ENCODE assay signal across 26 cellular contexts in the genomic region with DNA sequence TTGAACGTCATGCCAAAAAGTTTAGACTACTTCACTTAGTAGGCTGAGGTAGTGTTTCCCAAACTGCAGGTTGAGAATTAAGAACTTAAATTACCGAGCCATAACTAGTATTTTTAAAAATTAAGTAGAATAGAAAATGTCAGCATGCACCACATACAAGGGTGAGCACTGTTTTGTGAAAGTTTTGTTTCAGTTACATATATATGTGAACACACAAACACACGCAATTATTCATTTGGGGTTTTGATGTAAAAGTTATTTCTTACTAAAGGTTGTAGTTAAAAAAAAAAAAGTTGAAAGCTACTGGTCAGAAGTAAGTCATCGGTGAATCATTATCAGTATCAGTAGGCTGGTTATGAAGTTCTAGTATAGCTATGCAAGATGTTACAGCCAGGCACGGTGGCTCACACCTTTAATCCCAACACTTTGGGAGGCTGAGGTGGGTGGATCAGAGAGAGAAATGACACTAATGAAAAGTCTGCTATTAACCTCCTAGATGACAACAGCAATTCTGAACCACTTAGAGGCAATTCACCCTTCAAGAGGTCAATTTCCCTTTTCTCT. TPM values are rescaled to one million over a fixed set of nuclear protein-coding genes. Genes with fewer than 3 reads are reported as not detected.
DNase-seq lines count a peak whose midpoint lies in the region; ATAC-seq and FAIRE-seq lines count a peak whose summit lies in the region.
"Had no signal": no experiment of that assay in that cellular context is flagged by ENCODE, and none has a peak within 500 bp of the region (broad histone marks: within the 10 kb centered on the region; RNA-seq: fewer than 3 reads in every experiment).

No MANE protein-coding gene starts in this region.

- H3K18ac ChIP-seq in mesenchymal stem cell (ENCODE audit: low read depth in 1 of 2, low read length in 2 of 2): no peak overlapping the region

- H3K4ac ChIP-seq in mesenchymal stem cell (ENCODE audit: low read depth in 1 of 2, low read length in 2 of 2): no peak overlapping the region

- no peak overlapping the region for H4K91ac ChIP-seq in mesenchymal stem cell (ENCODE audit: low read length)

- H2BK5ac ChIP-seq in mesenchymal stem cell (ENCODE audit: low read depth, low read length, poor library complexity, severe bottlenecking): no peak overlapping the region

- H3K9me3 Mint-ChIP-seq in activated T-cell treated with anti-CD3 and anti-CD28 coated beads, Interleukin-2, amount 50 U/mL, for 24 hours: no peaks in the 10 kb centered on the region
- H3K9me3 Mint-ChIP-seq in activated T-cell treated with anti-CD3 and anti-CD28 coated beads, Interleukin-2, amount 50 U/mL, for 72 hours: no peaks in the 10 kb centered on the region
- H3K9me3 Mint-ChIP-seq in T-cell: no peaks in the 10 kb centered on the region
- H3K9me3 Mint-ChIP-seq: activated naive CD4-positive, alpha-beta T cell treated with anti-CD3 and anti-CD28 coated beads, Interleukin-2, amount 10 ng/mL, durations not matched to agents 7 days and 5 days; naive B cell had no signal

- no peak for DNase-seq in activated T-cell treated with anti-CD3 and anti-CD28 coated beads, Interleukin-2, amount 50 U/mL, for 24 hours
- no peak for DNase-seq in activated T-cell treated with anti-CD3 and anti-CD28 coated beads for 4 hours
- no peak for DNase-seq in GM18507 (ENCODE audit: extremely low spot score, insufficient read length, low read depth)
- DNase-seq in activated T-cell treated with anti-CD3 and anti-CD28 coated beads, Interleukin-2, amount 50 U/mL, for 72 hours: no peak
- no peak for DNase-seq in mesenchymal stem cell
- no peak for DNase-seq in T-cell
- no peak for DNase-seq in glomerular visceral epithelial cell (ENCODE audit: extremely low spot score)
- no peak for DNase-seq in anterior cingulate cortex (lab: John Stamatoyannopoulos, UW)
- DNase-seq: activated naive CD4-positive, alpha-beta T cell treated with anti-CD3 and anti-CD28 coated beads, Interleukin-2, amount 10 ng/mL, durations not matched to agents 7 days and 5 days; cortex of kidney; DMS 273 treated with DMSO at 0.1 percent for 48 hours; H7; hippocampal formation; islet precursor cell; naive B cell; NCI-H1436 treated with DMSO at 0.1 percent for 48 hours; PC-9; substantia nigra; uterus had no signal

- no peak overlapping the region for H3K4me3 ChIP-seq in mesenchymal stem cell (ENCODE audit: insufficient read depth in 1 of 2, low read depth in 1 of 2, low read length in 2 of 2)
- H3K4me3 ChIP-seq: PC-9, uterus had no signal

- peaks cover 3% of the 10 kb centered on the region for H3K4me1 ChIP-seq in mesenchymal stem cell (ENCODE audit: control insufficient read depth, insufficient read depth, low read depth, low read length)
- H3K4me1 ChIP-seq: parathyroid adenoma, uterus had no signal

- H3K23ac ChIP-seq in mesenchymal stem cell (ENCODE audit: low read length in 2 of 2): no peak overlapping the region

- H3K27me3 ChIP-seq in mesenchymal stem cell (ENCODE audit: control insufficient read depth in 1 of 2, insufficient read depth in 1 of 2, low read length in 2 of 2): no peaks in the 10 kb centered on the region
- H3K27me3 ChIP-seq: uterus had no signal

- peaks cover 20% of the 10 kb centered on the region for H3K79me1 ChIP-seq in mesenchymal stem cell (replicated peaks; ENCODE audit: low read length, poor library complexity, severe bottlenecking)

- POLR2A ChIA-PET in T-cell (lab: Charles Lee): interaction anchor here (0.5 to 0.6 kb wide), 2 partner anchors 9 to 706 kb away, joined by 3 to 8 read pairs; no protein-coding TSS in a partner anchor

- no peaks in the 10 kb centered on the region for H3K27me3 Mint-ChIP-seq in activated T-cell treated with anti-CD3 and anti-CD28 coated beads, Interleukin-2, amount 50 U/mL, for 24 hours
- no peaks in the 10 kb centered on the region for H3K27me3 Mint-ChIP-seq in activated T-cell treated with anti-CD3 and anti-CD28 coated beads, Interleukin-2, amount 50 U/mL, for 72 hours (ENCODE audit: low read depth)
- no peaks in the 10 kb centered on the region for H3K27me3 Mint-ChIP-seq in T-cell
- H3K27me3 Mint-ChIP-seq: activated naive CD4-positive, alpha-beta T cell treated with anti-CD3 and anti-CD28 coated beads, Interleukin-2, amount 10 ng/mL, durations not matched to agents 7 days and 5 days; brain; naive B cell had no signal

- H3K14ac ChIP-seq in mesenchymal stem cell (ENCODE audit: low read length in 2 of 2): no peak overlapping the region

- FAIRE-seq in GM18507 (lab: Jason Lieb, UNC): peak; percentile 35
- FAIRE-seq: G401.6, GM19239 had no signal

- peak; percentile 54 to 73 for ATAC-seq in activated T-cell treated with anti-CD3 and anti-CD28 coated beads, Interleukin-2, amount 50 U/mL, for 72 hours (replicated peaks in 1 of 2)
- no peak for ATAC-seq in T-cell (replicated peaks in 1 of 4)

- no peak overlapping the region for H3K4me2 ChIP-seq in mesenchymal stem cell (ENCODE audit: low read length, poor library complexity, severe bottlenecking)
- H3K4me2 ChIP-seq: PC-9 had no signal

- H3K36me3 Mint-ChIP-seq in activated T-cell treated with anti-CD3 and anti-CD28 coated beads, Interleukin-2, amount 50 U/mL, for 24 hours (ENCODE audit: low read depth): peaks cover 7% of the 10 kb centered on the region
- H3K36me3 Mint-ChIP-seq in activated T-cell treated with anti-CD3 and anti-CD28 coated beads, Interleukin-2, amount 50 U/mL, for 72 hours (ENCODE audit: insufficient read depth in 2 of 2): no peaks in the 10 kb centered on the region
- peaks cover 13% of the 10 kb centered on the region for H3K36me3 Mint-ChIP-seq in T-cell
- H3K36me3 Mint-ChIP-seq: naive B cell had no signal

- no peak overlapping the region for H3K9ac ChIP-seq in mesenchymal stem cell (ENCODE audit: low read length)
- H3K9ac ChIP-seq: parathyroid adenoma had no signal

- H4K8ac ChIP-seq in mesenchymal stem cell (ENCODE audit: low read length): no peak overlapping the region

- H3K27ac ChIP-seq in mesenchymal stem cell (ENCODE audit: low read length, poor library complexity, severe bottlenecking): no peak overlapping the region
- H3K27ac ChIP-seq: C4-2B, parathyroid adenoma, PC-9, uterus had no signal

- H3K4me1 Mint-ChIP-seq in activated T-cell treated with anti-CD3 and anti-CD28 coated beads, Interleukin-2, amount 50 U/mL, for 24 hours (ENCODE audit: low read depth): peaks cover 26% of the 10 kb centered on the region
- H3K4me1 Mint-ChIP-seq in activated T-cell treated with anti-CD3 and anti-CD28 coated beads, Interleukin-2, amount 50 U/mL, for 72 hours (ENCODE audit: low read depth): peaks cover 17% of the 10 kb centered on the region
- peaks cover 15 to 23% (median 23%) of the 10 kb centered on the region in 3 donors for H3K4me1 Mint-ChIP-seq in T-cell
- H3K4me1 Mint-ChIP-seq: brain had no signal

- no peak overlapping the region for H2BK120ac ChIP-seq in mesenchymal stem cell (ENCODE audit: low read depth, low read length)

- H2BK15ac ChIP-seq in mesenchymal stem cell (ENCODE audit: low read depth, poor library complexity, severe bottlenecking): no peak overlapping the region

- H3K27ac Mint-ChIP-seq in activated T-cell treated with anti-CD3 and anti-CD28 coated beads, Interleukin-2, amount 50 U/mL, for 24 hours: peak overlapping the region; percentile 4
- no peak overlapping the region for H3K27ac Mint-ChIP-seq in activated T-cell treated with anti-CD3 and anti-CD28 coated beads, Interleukin-2, amount 50 U/mL, for 72 hours
- peak overlapping the region in 1 of 2 donors; percentile 50 for H3K27ac Mint-ChIP-seq in T-cell
- H3K27ac Mint-ChIP-seq: activated naive CD4-positive, alpha-beta T cell treated with anti-CD3 and anti-CD28 coated beads, Interleukin-2, amount 10 ng/mL, durations not matched to agents 7 days and 5 days; brain had no signal

- no peaks in the 10 kb centered on the region for H3K9me3 ChIP-seq in mesenchymal stem cell (ENCODE audit: control insufficient read depth, low read length)
- H3K9me3 ChIP-seq: uterus had no signal

- H3K4me3 Mint-ChIP-seq in activated T-cell treated with anti-CD3 and anti-CD28 coated beads, Interleukin-2, amount 50 U/mL, for 24 hours: no peak overlapping the region
- no peak overlapping the region for H3K4me3 Mint-ChIP-seq in activated T-cell treated with anti-CD3 and anti-CD28 coated beads, Interleukin-2, amount 50 U/mL, for 72 hours
- H3K4me3 Mint-ChIP-seq in T-cell: no peak overlapping the region
- H3K4me3 Mint-ChIP-seq: activated naive CD4-positive, alpha-beta T cell treated with anti-CD3 and anti-CD28 coated beads, Interleukin-2, amount 10 ng/mL, durations not matched to agents 7 days and 5 days; brain; naive B cell had no signal

- peak overlapping the region; percentile 85 for H2AK5ac ChIP-seq in mesenchymal stem cell (ENCODE audit: low read length, severe bottlenecking)

- CTCF ChIA-PET in T-cell (lab: Charles Lee): interaction anchor here in 1 of 2 donors (0.9 kb wide), 1 partner anchor 32 kb away, joined by 4 read pairs; no protein-coding TSS in a partner anchor

- peaks cover 0 to 5% of the 10 kb centered on the region in 2 experiments for H3K36me3 ChIP-seq in mesenchymal stem cell (ENCODE audit: control insufficient read depth in 1 of 2, insufficient read depth in 2 of 2, low read depth in 1 of 2, low read length in 2 of 2)
- H3K36me3 ChIP-seq: uterus had no signal

- H2BK12ac ChIP-seq in mesenchymal stem cell (ENCODE audit: low read length in 2 of 2): no peak overlapping the region

- H2AFZ ChIP-seq in mesenchymal stem cell (ENCODE audit: low read depth, low read length): no peak overlapping the region
- H2AFZ ChIP-seq: parathyroid adenoma, PC-9 had no signal

- WGBS in mesenchymal stem cell: 100% methylated on average over 4 of the region's 5 CpGs

RNA-seq across cellular contexts. Expression of a gene that starts 24.1 kb away (rescaled TPM):
- 10 to 100 TPM; 22.1 to 22.6 TPM for total RNA-seq in activated T-cell treated with anti-CD3 and anti-CD28 coated beads, Interleukin-2, amount 50 U/mL, for 72 hours
- 9.6 TPM for polyA plus RNA-seq in mesenchymal stem cell (2013, experiment 1 of 2)
- 10.2 TPM for polyA plus RNA-seq in mesenchymal stem cell (2013, experiment 2 of 2)
- total RNA-seq in T-cell: 10 to 100 TPM; 23.2 to 33.5 (median 28.7) TPM

RNA-seq across cellular contexts. Expression of a gene that starts 24.1 kb away (rescaled TPM):
- 1 to 10 TPM; 7.8 to 9.6 TPM for total RNA-seq in activated T-cell treated with anti-CD3 and anti-CD28 coated beads, Interleukin-2, amount 50 U/mL, for 72 hours
- 3.0 TPM for polyA plus RNA-seq in mesenchymal stem cell (2013, experiment 1 of 2)
- polyA plus RNA-seq in mesenchymal stem cell (2013, experiment 2 of 2): 2.9 TPM
- total RNA-seq in T-cell: 10 to 100 TPM in 4 of 5 donors, 1 to 10 TPM in 1; 9.4 to 13.4 (median 10.8) TPM

RNA-seq across cellular contexts. Expression of a gene that starts 37.8 kb away (rescaled TPM):
- total RNA-seq in activated T-cell treated with anti-CD3 and anti-CD28 coated beads, Interleukin-2, amount 50 U/mL, for 72 hours: 1 to 10 TPM; 3.1 to 3.5 TPM
- polyA plus RNA-seq in mesenchymal stem cell (2013, experiment 1 of 2): 3.6 TPM
- 3.7 TPM for polyA plus RNA-seq in mesenchymal stem cell (2013, experiment 2 of 2)
- total RNA-seq in T-cell: 10 to 100 TPM; 14.4 to 19.6 (median 15.3) TPM

RNA-seq across cellular contexts. Expression of a gene that starts 51.1 kb away (rescaled TPM):
- total RNA-seq in activated T-cell treated with anti-CD3 and anti-CD28 coated beads, Interleukin-2, amount 50 U/mL, for 72 hours: not detected
- polyA plus RNA-seq in mesenchymal stem cell (2013, experiment 1 of 2): not detected
- not detected for polyA plus RNA-seq in mesenchymal stem cell (2013, experiment 2 of 2)
- total RNA-seq in T-cell: 1 to 10 TPM in 1 of 5 donors, under 1 TPM in 2, not detected in 2; 0.44 to 1.6 (median 0.59) TPM
- total RNA-seq: fibroblast of villous mesenchyme, H7, MCF 10A, PC-9, uterus had no signal

Comparison
In these comparisons a context has a peak if more than half of its experiments do, and no peak if none do; other contexts are left out.
1. ATAC-seq: peak in activated T-cell treated with anti-CD3 and anti-CD28 coated beads, Interleukin-2, amount 50 U/mL, for 72 hours (2 of 2); none in T-cell (0 of 4).